Comparison of ENCODE assay signal across 1 cellular context in the genomic region with DNA sequence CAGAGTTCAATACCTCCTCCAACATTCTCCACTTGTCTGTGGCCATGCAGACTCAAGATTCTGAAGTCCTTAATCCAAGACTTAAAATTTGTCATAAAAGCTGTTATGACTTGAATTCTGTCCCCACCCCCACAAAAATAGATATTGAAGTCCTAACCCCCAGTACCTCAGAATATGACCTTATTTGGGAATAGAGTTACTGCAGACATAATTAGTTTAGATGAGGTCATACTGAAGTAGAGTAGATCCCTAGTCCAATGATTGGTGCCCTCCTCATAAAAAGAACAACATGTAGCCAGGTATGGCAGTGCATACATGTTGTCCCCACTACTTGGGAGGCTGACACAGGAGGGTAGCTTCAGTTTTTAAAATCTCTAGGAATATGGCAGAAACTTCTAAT.
TF ChIP-seq lines count a peak whose summit lies in the region.

No MANE protein-coding gene starts in this region.

TF ChIP-seq in HEK293, 187 proteins besides CTCF, POLR2A, EP300 and RAD21 (continued from another document):
- TF ChIP-seq, protein P1, sequence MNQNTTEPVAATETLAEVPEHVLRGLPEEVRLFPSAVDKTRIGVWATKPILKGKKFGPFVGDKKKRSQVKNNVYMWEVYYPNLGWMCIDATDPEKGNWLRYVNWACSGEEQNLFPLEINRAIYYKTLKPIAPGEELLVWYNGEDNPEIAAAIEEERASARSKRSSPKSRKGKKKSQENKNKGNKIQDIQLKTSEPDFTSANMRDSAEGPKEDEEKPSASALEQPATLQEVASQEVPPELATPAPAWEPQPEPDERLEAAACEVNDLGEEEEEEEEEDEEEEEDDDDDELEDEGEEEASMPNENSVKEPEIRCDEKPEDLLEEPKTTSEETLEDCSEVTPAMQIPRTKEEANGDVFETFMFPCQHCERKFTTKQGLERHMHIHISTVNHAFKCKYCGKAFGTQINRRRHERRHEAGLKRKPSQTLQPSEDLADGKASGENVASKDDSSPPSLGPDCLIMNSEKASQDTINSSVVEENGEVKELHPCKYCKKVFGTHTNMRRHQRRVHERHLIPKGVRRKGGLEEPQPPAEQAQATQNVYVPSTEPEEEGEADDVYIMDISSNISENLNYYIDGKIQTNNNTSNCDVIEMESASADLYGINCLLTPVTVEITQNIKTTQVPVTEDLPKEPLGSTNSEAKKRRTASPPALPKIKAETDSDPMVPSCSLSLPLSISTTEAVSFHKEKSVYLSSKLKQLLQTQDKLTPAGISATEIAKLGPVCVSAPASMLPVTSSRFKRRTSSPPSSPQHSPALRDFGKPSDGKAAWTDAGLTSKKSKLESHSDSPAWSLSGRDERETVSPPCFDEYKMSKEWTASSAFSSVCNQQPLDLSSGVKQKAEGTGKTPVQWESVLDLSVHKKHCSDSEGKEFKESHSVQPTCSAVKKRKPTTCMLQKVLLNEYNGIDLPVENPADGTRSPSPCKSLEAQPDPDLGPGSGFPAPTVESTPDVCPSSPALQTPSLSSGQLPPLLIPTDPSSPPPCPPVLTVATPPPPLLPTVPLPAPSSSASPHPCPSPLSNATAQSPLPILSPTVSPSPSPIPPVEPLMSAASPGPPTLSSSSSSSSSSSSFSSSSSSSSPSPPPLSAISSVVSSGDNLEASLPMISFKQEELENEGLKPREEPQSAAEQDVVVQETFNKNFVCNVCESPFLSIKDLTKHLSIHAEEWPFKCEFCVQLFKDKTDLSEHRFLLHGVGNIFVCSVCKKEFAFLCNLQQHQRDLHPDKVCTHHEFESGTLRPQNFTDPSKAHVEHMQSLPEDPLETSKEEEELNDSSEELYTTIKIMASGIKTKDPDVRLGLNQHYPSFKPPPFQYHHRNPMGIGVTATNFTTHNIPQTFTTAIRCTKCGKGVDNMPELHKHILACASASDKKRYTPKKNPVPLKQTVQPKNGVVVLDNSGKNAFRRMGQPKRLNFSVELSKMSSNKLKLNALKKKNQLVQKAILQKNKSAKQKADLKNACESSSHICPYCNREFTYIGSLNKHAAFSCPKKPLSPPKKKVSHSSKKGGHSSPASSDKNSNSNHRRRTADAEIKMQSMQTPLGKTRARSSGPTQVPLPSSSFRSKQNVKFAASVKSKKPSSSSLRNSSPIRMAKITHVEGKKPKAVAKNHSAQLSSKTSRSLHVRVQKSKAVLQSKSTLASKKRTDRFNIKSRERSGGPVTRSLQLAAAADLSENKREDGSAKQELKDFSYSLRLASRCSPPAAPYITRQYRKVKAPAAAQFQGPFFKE (tag by site-specific recombination; IDR thresholded peaks at IDR 0.05; ENCODE audit: borderline replicate concordance), result no peak
- TF ChIP-seq KLF9 (tag by site-specific recombination; IDR thresholded peaks at IDR 0.05; ENCODE audit: low read depth), result no peak
- TF ChIP-seq ZFP69B (tag by site-specific recombination; IDR thresholded peaks at IDR 0.05), result no peak
- TF ChIP-seq ZBTB17 (tag by site-specific recombination; IDR thresholded peaks at IDR 0.05), result peak; percentile 56
- TF ChIP-seq ZNF302 (tag by site-specific recombination; IDR thresholded peaks at IDR 0.05; ENCODE audit: low read depth), result no peak
- no peak for TF ChIP-seq ZBTB20 (tag by site-specific recombination; IDR thresholded peaks at IDR 0.05)
- TF ChIP-seq ZNF629 (tag by site-specific recombination; IDR thresholded peaks at IDR 0.05), result peak; percentile 23; the same call in 1 of the 2 replicates
